ENCODE assay signal across 1 cellular context in genomic region chr18:48238206-48238605, GRCh38.
TF ChIP-seq lines count a peak whose summit lies in the region.

No MANE protein-coding gene starts in this region.

TF ChIP-seq in GM23338, 12 proteins besides CTCF, POLR2A, EP300 and RAD21 (continued from another document):
- TF ChIP-seq REST (IDR thresholded peaks at IDR 0.05; ENCODE audit: unreplicated experiment): no peak
